10 cellular contexts compared by ENCODE assay signal in genomic region chr7:113015038-113015645, GRCh38.
DNase-seq lines count a peak whose midpoint lies in the region; ATAC-seq and TF ChIP-seq lines count a peak whose summit lies in the region.
"Had no signal": no experiment of that assay in that cellular context is flagged by ENCODE, and none has a peak within 500 bp of the region (broad histone marks: within the 10 kb centered on the region; RNA-seq: fewer than 3 reads in every experiment).

No MANE protein-coding gene starts in this region.

- no peaks in the 10 kb centered on the region for H3K4me1 Mint-ChIP-seq in stimulated activated naive B cell treated with anti-CD40 and anti-IgM and Interleukin-4, amounts not matched to agents 10 μg/mL and 1 μg/mL and 100 μg/mL, for 72 hours
- H3K4me1 Mint-ChIP-seq: activated naive CD8-positive, alpha-beta T cell treated with anti-CD3 and anti-CD28 coated beads, Interleukin-2, amount 10 ng/mL, durations not matched to agents 7 days and 5 days had no signal

- ATAC-seq in stimulated activated naive B cell treated with anti-CD40 and anti-IgM and Interleukin-4, amounts not matched to agents 10 μg/mL and 1 μg/mL and 100 μg/mL, for 72 hours (replicated peaks), result no peak
- ATAC-seq in HG03565 (IDR thresholded peaks at IDR 0.05; ENCODE audit: unreplicated experiment), result no peak
- no peak for ATAC-seq in HG03460 (IDR thresholded peaks at IDR 0.05; ENCODE audit: unreplicated experiment)

- H3K9ac ChIP-seq in OCI-LY3 (ENCODE audit: low read length), result no peak overlapping the region

- H2AFZ ChIP-seq in OCI-LY3 (ENCODE audit: low read depth, low read length), result no peak overlapping the region

- H3K27me3 ChIP-seq in OCI-LY3 (ENCODE audit: low read depth, low read length), result no peaks in the 10 kb centered on the region
- no peaks in the 10 kb centered on the region for H3K27me3 ChIP-seq in esophagus squamous epithelium

- no peaks in the 10 kb centered on the region for H3K36me3 ChIP-seq in OCI-LY3 (replicated peaks; ENCODE audit: low read depth, low read length)
- H3K36me3 ChIP-seq in esophagus squamous epithelium, result no peaks in the 10 kb centered on the region

- peaks cover 5 to 6% of the 10 kb centered on the region in 2 donors for H3K36me3 Mint-ChIP-seq in stimulated activated naive B cell treated with anti-CD40 and anti-IgM and Interleukin-4, amounts not matched to agents 10 μg/mL and 1 μg/mL and 100 μg/mL, for 72 hours
- H3K36me3 Mint-ChIP-seq: activated naive CD8-positive, alpha-beta T cell treated with anti-CD3 and anti-CD28 coated beads, Interleukin-2, amount 10 ng/mL, durations not matched to agents 7 days and 5 days; IgD-negative memory B cell had no signal

- H3K27ac Mint-ChIP-seq in stimulated activated naive B cell treated with anti-CD40 and anti-IgM and Interleukin-4, amounts not matched to agents 10 μg/mL and 1 μg/mL and 100 μg/mL, for 72 hours, result no peak overlapping the region
- H3K27ac Mint-ChIP-seq: activated naive CD8-positive, alpha-beta T cell treated with anti-CD3 and anti-CD28 coated beads, Interleukin-2, amount 10 ng/mL, durations not matched to agents 7 days and 5 days; IgD-negative memory B cell had no signal

- H3K9me3 ChIP-seq in OCI-LY3 (ENCODE audit: insufficient read depth, low read length) (0 out of 2 replicates have a peak, but pooled peaks cover 4% of the 10 kb centered on the region), esophagus squamous epithelium (peaks cover 0 to 5% (median 0%) of the 10 kb centered on the region in 3 donors)

- no peak overlapping the region for H3K4me2 ChIP-seq in OCI-LY3 (ENCODE audit: low read length)

- H3K27ac ChIP-seq in OCI-LY3 (ENCODE audit: low read length), result no peak overlapping the region
- no peak overlapping the region for H3K27ac ChIP-seq in esophagus squamous epithelium

- intact Hi-C loops in esophagus squamous epithelium (cut with DNase I), result no loop called here

- H4K20me1 ChIP-seq in OCI-LY3 (ENCODE audit: insufficient read depth, low read length), result no peaks in the 10 kb centered on the region

- H3K4me3 ChIP-seq in OCI-LY3 (ENCODE audit: low read length) (no peak overlapping the region), esophagus squamous epithelium (no peak overlapping the region)

- TF ChIP-seq POLR2A in esophagus squamous epithelium (IDR thresholded peaks at IDR 0.05), result no peak

- H3K9me3 Mint-ChIP-seq in stimulated activated naive B cell treated with anti-CD40 and anti-IgM and Interleukin-4, amounts not matched to agents 10 μg/mL and 1 μg/mL and 100 μg/mL, for 72 hours, result peaks cover 11 to 12% of the 10 kb centered on the region in 2 donors

- H3K4me1 ChIP-seq in OCI-LY3 (ENCODE audit: low read length) (no peaks in the 10 kb centered on the region), esophagus squamous epithelium (peaks cover 0 to 5% (median 0%) of the 10 kb centered on the region in 3 donors)

- DNase-seq in NCI-H510A treated with DMSO at 0.1 percent for 48 hours (lab: John Stamatoyannopoulos, UW), result peak; percentile 7
- DNase-seq in NCI-H510A (lab: John Stamatoyannopoulos, UW), result no peak
- DNase-seq in esophagus squamous epithelium (lab: John Stamatoyannopoulos, UW), result no peak
- DNase-seq in smooth muscle cell of the brain vasculature (ENCODE audit: low read depth, low spot score), result peak; percentile 26
- DNase-seq in stimulated activated naive B cell treated with anti-CD40 and anti-IgM and Interleukin-4, amounts not matched to agents 10 μg/mL and 1 μg/mL and 100 μg/mL, for 72 hours, result no peak
- DNase-seq: activated naive CD8-positive, alpha-beta T cell treated with anti-CD3 and anti-CD28 coated beads, Interleukin-2, amount 10 ng/mL, durations not matched to agents 7 days and 5 days had no signal

- H3K27me3 Mint-ChIP-seq in stimulated activated naive B cell treated with anti-CD40 and anti-IgM and Interleukin-4, amounts not matched to agents 10 μg/mL and 1 μg/mL and 100 μg/mL, for 72 hours, result no peaks in the 10 kb centered on the region
- H3K27me3 Mint-ChIP-seq: activated naive CD8-positive, alpha-beta T cell treated with anti-CD3 and anti-CD28 coated beads, Interleukin-2, amount 10 ng/mL, durations not matched to agents 7 days and 5 days; IgD-negative memory B cell had no signal

- TF ChIP-seq CTCF in OCI-LY3 (IDR thresholded peaks at IDR 0.05; ENCODE audit: low read depth, low read length) (peak; percentile 49), esophagus squamous epithelium (IDR thresholded peaks at IDR 0.05) (peak in 5 of 6 experiments; percentile 32 to 55 (median 44))

- no peak overlapping the region for H3K4me3 Mint-ChIP-seq in stimulated activated naive B cell treated with anti-CD40 and anti-IgM and Interleukin-4, amounts not matched to agents 10 μg/mL and 1 μg/mL and 100 μg/mL, for 72 hours
- H3K4me3 Mint-ChIP-seq: activated naive CD8-positive, alpha-beta T cell treated with anti-CD3 and anti-CD28 coated beads, Interleukin-2, amount 10 ng/mL, durations not matched to agents 7 days and 5 days; IgD-negative memory B cell had no signal

- 33 to 37% methylated on average over 2 of the region's 2 CpGs for WGBS in esophagus squamous epithelium, 2 donors

- no peaks in the 10 kb centered on the region for H3K79me2 ChIP-seq in OCI-LY3 (ENCODE audit: low read length)

Comparison
In these comparisons a context has a peak if more than half of its experiments do, and no peak if none do; other contexts are left out.
1. DNase-seq: peak in NCI-H510A treated with DMSO at 0.1 percent for 48 hours (single experiment) and smooth muscle cell of the brain vasculature (single experiment); none in NCI-H510A (single experiment), esophagus squamous epithelium (single experiment) and stimulated activated naive B cell treated with anti-CD40 and anti-IgM and Interleukin-4, amounts not matched to agents 10 μg/mL and 1 μg/mL and 100 μg/mL, for 72 hours (single experiment).